Comparison of ENCODE assay signal across 1 cellular context in genomic region chr6:145733770-145734169, GRCh38.
TF ChIP-seq lines count a peak whose summit lies in the region.

No MANE protein-coding gene starts in this region.

TF ChIP-seq in GM12878, 131 proteins besides CTCF, POLR2A, EP300 and RAD21 (continued from another document):
- TF ChIP-seq CEBPZ (IDR thresholded peaks at IDR 0.05; ENCODE audit: low read depth, low read length) (no peak), ZNF207 (IDR thresholded peaks at IDR 0.05; ENCODE audit: borderline replicate concordance) (no peak), SUZ12 (IDR thresholded peaks at IDR 0.05; ENCODE audit: unreplicated experiment) (no peak), TCF3 (IDR thresholded peaks at IDR 0.05; ENCODE audit: borderline replicate concordance, insufficient read depth, low read depth, low read length) (no peak), NFIC (IDR thresholded peaks at IDR 0.05; ENCODE audit: low read depth, low read length) (no peak), LARP7 (IDR thresholded peaks at IDR 0.05) (no peak), PML (IDR thresholded peaks at IDR 0.05; ENCODE audit: low read length) (no peak), MLLT1 (IDR thresholded peaks at IDR 0.05) (no peak), IRF4 (IDR thresholded peaks at IDR 0.05; ENCODE audit: low read depth, low read length) (no peak)
- TF ChIP-seq, protein P1, sequence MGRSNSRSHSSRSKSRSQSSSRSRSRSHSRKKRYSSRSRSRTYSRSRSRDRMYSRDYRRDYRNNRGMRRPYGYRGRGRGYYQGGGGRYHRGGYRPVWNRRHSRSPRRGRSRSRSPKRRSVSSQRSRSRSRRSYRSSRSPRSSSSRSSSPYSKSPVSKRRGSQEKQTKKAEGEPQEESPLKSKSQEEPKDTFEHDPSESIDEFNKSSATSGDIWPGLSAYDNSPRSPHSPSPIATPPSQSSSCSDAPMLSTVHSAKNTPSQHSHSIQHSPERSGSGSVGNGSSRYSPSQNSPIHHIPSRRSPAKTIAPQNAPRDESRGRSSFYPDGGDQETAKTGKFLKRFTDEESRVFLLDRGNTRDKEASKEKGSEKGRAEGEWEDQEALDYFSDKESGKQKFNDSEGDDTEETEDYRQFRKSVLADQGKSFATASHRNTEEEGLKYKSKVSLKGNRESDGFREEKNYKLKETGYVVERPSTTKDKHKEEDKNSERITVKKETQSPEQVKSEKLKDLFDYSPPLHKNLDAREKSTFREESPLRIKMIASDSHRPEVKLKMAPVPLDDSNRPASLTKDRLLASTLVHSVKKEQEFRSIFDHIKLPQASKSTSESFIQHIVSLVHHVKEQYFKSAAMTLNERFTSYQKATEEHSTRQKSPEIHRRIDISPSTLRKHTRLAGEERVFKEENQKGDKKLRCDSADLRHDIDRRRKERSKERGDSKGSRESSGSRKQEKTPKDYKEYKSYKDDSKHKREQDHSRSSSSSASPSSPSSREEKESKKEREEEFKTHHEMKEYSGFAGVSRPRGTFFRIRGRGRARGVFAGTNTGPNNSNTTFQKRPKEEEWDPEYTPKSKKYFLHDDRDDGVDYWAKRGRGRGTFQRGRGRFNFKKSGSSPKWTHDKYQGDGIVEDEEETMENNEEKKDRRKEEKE (IDR thresholded peaks at IDR 0.05): no peak
- TF ChIP-seq, protein P2, sequence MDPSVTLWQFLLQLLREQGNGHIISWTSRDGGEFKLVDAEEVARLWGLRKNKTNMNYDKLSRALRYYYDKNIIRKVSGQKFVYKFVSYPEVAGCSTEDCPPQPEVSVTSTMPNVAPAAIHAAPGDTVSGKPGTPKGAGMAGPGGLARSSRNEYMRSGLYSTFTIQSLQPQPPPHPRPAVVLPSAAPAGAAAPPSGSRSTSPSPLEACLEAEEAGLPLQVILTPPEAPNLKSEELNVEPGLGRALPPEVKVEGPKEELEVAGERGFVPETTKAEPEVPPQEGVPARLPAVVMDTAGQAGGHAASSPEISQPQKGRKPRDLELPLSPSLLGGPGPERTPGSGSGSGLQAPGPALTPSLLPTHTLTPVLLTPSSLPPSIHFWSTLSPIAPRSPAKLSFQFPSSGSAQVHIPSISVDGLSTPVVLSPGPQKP (IDR thresholded peaks at IDR 0.05; ENCODE audit: low read depth, low read length): no peak
